ENCODE assay signal across 10 cellular contexts in the genomic region with DNA sequence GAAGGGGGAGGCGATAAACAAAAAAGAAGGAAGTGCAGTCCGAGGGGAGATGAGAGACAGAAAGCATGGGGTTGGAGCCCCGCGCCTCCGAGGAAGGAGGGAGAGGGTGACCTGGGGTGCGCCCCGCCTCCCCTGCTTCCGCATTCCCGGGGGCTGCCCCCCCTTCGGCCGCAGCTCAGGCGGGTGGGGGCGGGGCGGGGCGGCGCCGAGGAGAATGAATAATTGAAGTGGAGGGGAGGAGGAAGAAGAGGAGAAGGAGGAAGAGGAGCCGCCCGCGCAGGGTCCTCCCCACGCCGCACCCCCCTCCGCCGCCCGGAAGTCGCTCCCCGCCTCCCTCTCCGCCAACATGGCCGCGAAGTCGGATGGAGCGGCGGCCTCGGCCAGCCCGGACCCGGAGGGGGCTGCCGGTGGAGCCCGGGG. TPM values are rescaled to one million over a fixed set of nuclear protein-coding genes. Genes with fewer than 3 reads are reported as not detected.
DNase-seq lines count a peak whose midpoint lies in the region; ATAC-seq lines count a peak whose summit lies in the region.
"Had no signal": no experiment of that assay in that cellular context is flagged by ENCODE, and none has a peak within 500 bp of the region (broad histone marks: within the 10 kb centered on the region; RNA-seq: fewer than 3 reads in every experiment).

A gene with protein sequence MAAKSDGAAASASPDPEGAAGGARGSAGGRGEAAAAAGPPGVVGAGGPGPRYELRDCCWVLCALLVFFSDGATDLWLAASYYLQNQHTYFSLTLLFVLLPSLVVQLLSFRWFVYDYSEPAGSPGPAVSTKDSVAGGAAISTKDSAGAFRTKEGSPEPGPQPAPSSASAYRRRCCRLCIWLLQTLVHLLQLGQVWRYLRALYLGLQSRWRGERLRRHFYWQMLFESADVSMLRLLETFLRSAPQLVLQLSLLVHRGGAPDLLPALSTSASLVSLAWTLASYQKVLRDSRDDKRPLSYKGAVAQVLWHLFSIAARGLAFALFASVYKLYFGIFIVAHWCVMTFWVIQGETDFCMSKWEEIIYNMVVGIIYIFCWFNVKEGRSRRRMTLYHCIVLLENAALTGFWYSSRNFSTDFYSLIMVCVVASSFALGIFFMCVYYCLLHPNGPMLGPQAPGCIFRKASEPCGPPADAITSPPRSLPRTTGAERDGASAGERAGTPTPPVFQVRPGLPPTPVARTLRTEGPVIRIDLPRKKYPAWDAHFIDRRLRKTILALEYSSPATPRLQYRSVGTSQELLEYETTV (plus strand): TSS at position 322 of the 420 bp plus-strand sequence. CDS start 25 bp downstream, at position 347.

- H3K27me3 ChIP-seq in MG63: peaks cover 23% of the 10 kb centered on the region

- peak; percentile 39 for ATAC-seq in activated CD4-positive, alpha-beta T cell treated with anti-CD3 and anti-CD28 coated beads for 36 hours
- ATAC-seq in HG03565 (IDR thresholded peaks at IDR 0.05; ENCODE audit: unreplicated experiment): no peak

- no peaks in the 10 kb centered on the region for H3K9me3 ChIP-seq in MG63
- H3K9me3 ChIP-seq: heart left ventricle had no signal

- peaks cover 2% of the 10 kb centered on the region for H3K4me1 Mint-ChIP-seq in activated CD4-positive, alpha-beta T cell treated with anti-CD3 and anti-CD28 coated beads for 36 hours

- H3K36me3 ChIP-seq in MG63: no peaks in the 10 kb centered on the region
- H3K36me3 ChIP-seq: heart left ventricle had no signal

- POLR2A ChIA-PET in activated CD4-positive, alpha-beta T cell treated with anti-CD3 and anti-CD28 coated beads for 36 hours (lab: Charles Lee): no interaction called here

- CTCF ChIA-PET in activated CD4-positive, alpha-beta T cell treated with anti-CD3 and anti-CD28 coated beads for 36 hours (lab: Charles Lee): no interaction called here

- DNase-seq in activated CD4-positive, alpha-beta T cell treated with anti-CD3 and anti-CD28 coated beads for 36 hours: peak; percentile 47
- DNase-seq in activated CD4-positive, alpha-beta T cell treated with anti-CD3 and anti-CD28 coated beads for 1 hour: no peak
- DNase-seq in NCI-H345 (lab: John Stamatoyannopoulos, UW) (peak; percentile 79), cerebellar cortex (ENCODE audit: low spot score) (peak; percentile 68), posterior cingulate gyrus (peak in 7 of 10 donors; percentile 14 to 91 (median 47)), MG63 (no peak), NAMALWA (ENCODE audit: low spot score) (no peak)

- H3K4me3 ChIP-seq in MG63: no peak within 1 kb of the TSS
- H3K4me3 ChIP-seq: SK-N-MC had no signal

- H3K4me3 Mint-ChIP-seq in activated CD4-positive, alpha-beta T cell treated with anti-CD3 and anti-CD28 coated beads for 36 hours: peak within 1 kb of the TSS; percentile 70

- no peak within 1 kb of the TSS for H3K27ac Mint-ChIP-seq in activated CD4-positive, alpha-beta T cell treated with anti-CD3 and anti-CD28 coated beads for 36 hours

- H3K27me3 Mint-ChIP-seq in activated CD4-positive, alpha-beta T cell treated with anti-CD3 and anti-CD28 coated beads for 36 hours: peaks cover 52% of the 10 kb centered on the region

- H3K36me3 Mint-ChIP-seq in activated CD4-positive, alpha-beta T cell treated with anti-CD3 and anti-CD28 coated beads for 36 hours (ENCODE audit: low read depth): no peaks in the 10 kb centered on the region

- no peaks in the 10 kb centered on the region for H3K9me3 Mint-ChIP-seq in activated CD4-positive, alpha-beta T cell treated with anti-CD3 and anti-CD28 coated beads for 36 hours (ENCODE audit: low read depth)

- intact Hi-C loops in activated CD4-positive, alpha-beta T cell treated with anti-CD3 and anti-CD28 coated beads for 36 hours (cut with DNase I, micrococcal nuclease): loop anchor here in 1 of 2 experiments (1.0 kb wide), 1 partner anchor 16 kb away; a partner anchor contains a TSS
- intact Hi-C loops in posterior cingulate gyrus (cut with DNase I): loop anchor here (1.0 kb wide), 1 partner anchor 16 kb away; a partner anchor contains a TSS

RNA-seq across cellular contexts. Expression of the gene that starts here (rescaled TPM):
- total RNA-seq in activated CD4-positive, alpha-beta T cell treated with anti-CD3 and anti-CD28 coated beads for 36 hours: under 1 TPM in 1 of 2 experiments, not detected in 1; 0.02 TPM
- total RNA-seq in MG63 (2014; rRNA removed; shearing (Covaris generic); ENCODE audit: low replicate concordance): not detected in 2 replicates
- total RNA-seq: heart left ventricle had no signal

Comparison
In these comparisons a context has a peak if more than half of its experiments do, and no peak if none do; other contexts are left out.
1. Peak in DNase-seq and ATAC-seq in activated CD4-positive, alpha-beta T cell treated with anti-CD3 and anti-CD28 coated beads for 36 hours; RNA of the gene not detected or under 1 TPM.
2. DNase-seq: peak in NCI-H345 (single experiment), cerebellar cortex (single experiment) and posterior cingulate gyrus (7 of 10); none in activated CD4-positive, alpha-beta T cell treated with anti-CD3 and anti-CD28 coated beads for 1 hour (single experiment), MG63 (single experiment) and NAMALWA (single experiment).